1 cellular context compared by ENCODE assay signal in the genomic region with DNA sequence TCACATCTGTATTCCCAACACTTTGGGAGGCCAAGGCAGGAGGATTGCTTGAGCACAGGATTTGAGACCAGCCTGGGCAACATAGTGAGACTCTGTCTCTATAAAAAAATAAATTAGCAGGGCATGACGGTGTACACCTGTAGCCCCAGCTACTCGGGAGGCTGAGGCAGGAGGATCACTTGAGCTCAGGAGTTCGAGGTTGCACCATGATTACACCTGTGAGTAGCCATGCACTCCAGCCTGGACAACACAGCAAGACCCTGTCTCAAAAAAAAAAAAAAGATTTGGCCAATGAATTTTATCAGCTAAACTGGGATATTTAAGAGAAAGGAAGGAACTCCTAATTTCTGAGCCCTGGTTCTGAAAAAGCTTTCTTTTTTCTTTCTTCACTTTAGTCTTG.
TF ChIP-seq lines count a peak whose summit lies in the region.

No MANE protein-coding gene starts in this region.

TF ChIP-seq in K562, 482 proteins besides CTCF, POLR2A, EP300 and RAD21:
- peak; percentile 82 for TF ChIP-seq ZNF121 (CRISPR knock-in tag; conservative IDR thresholded peaks at IDR 0.05)
